In genomic region chr22:22006596-22006990, GRCh38 we compare ENCODE assay signal across 11 cellular contexts.
"Had no signal": no experiment of that assay in that cellular context is flagged by ENCODE, and none has a peak within 500 bp of the region (broad histone marks: within the 10 kb centered on the region; RNA-seq: fewer than 3 reads in every experiment).

No MANE protein-coding gene starts in this region.

- H3K27ac ChIP-seq: GM23248 had no signal

- DNase-seq: GM23248, GOT3, H7, H9, HCEC 1CT, HFFc6 had no signal

- H3K9me3 ChIP-seq: HAP-1 had no signal

- H3K4me3 ChIP-seq: GM23248, GM23338, HAP-1 had no signal

- H2AFZ ChIP-seq: GM23248, GM23338 had no signal

- FAIRE-seq: H1, H54 had no signal

- H3K9ac ChIP-seq: GM23248 had no signal

- ATAC-seq: GM23338, HCT116 had no signal

- H3K4me2 ChIP-seq: GM23338 had no signal

- H3K36me3 ChIP-seq: HAP-1 had no signal
